Comparison of ENCODE assay signal across 1 cellular context in the genomic region with DNA sequence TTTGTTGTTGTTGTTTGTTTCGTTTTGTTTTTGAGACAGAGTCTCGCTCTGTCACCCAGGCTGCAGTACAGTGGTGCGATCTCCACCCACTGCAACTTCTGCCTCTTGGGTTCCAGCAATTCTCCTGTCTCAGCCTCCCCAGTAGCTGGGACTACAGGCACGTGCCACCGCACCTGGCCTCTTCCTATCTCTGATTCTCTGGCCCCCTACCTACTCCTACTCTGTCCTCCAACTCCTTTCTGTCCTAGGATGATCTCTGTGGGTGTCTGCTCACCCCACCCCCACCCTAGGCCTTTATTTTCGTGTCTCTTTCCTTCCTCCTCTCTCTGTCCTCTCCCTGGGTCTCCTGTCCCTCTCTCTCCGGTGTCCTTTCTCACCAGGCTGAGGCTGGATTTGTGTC.
TF ChIP-seq lines count a peak whose summit lies in the region.

No MANE protein-coding gene starts in this region.

TF ChIP-seq in H1, 55 proteins besides CTCF, POLR2A, EP300 and RAD21:
- TF ChIP-seq TEAD4 (IDR thresholded peaks at IDR 0.05; ENCODE audit: low read depth, low read length) (no peak), CREB1 (IDR thresholded peaks at IDR 0.05) (no peak), PHF8 (conservative IDR thresholded peaks at IDR 0.05; ENCODE audit: low read depth, low read length) (no peak), CTBP2 (IDR thresholded peaks at IDR 0.05; ENCODE audit: borderline replicate concordance, insufficient read depth, insufficient read length, low read length) (no peak), TAF1 (IDR thresholded peaks at IDR 0.05; ENCODE audit: low read depth, low read length) (no peak), KDM4A (IDR thresholded peaks at IDR 0.05; ENCODE audit: low read depth, low read length, severe bottlenecking) (no peak), RBBP5 (IDR thresholded peaks at IDR 0.05; ENCODE audit: borderline replicate concordance, low read depth, low read length) (no peak), YY1 (IDR thresholded peaks at IDR 0.05; ENCODE audit: low read depth, low read length) (no peak), FOSL1 (IDR thresholded peaks at IDR 0.05; ENCODE audit: insufficient read depth, low read depth, low read length) (no peak), RFX5 (IDR thresholded peaks at IDR 0.05; ENCODE audit: borderline replicate concordance, low read depth, low read length) (no peak), EZH2 (IDR thresholded peaks at IDR 0.05; ENCODE audit: low read depth, low read length, severe bottlenecking) (no peak), JUND (IDR thresholded peaks at IDR 0.05; ENCODE audit: low read length) (no peak), POLR2AphosphoS5 (IDR thresholded peaks at IDR 0.05; ENCODE audit: low read depth, low read length) (no peak), POU5F1 (IDR thresholded peaks at IDR 0.05; ENCODE audit: low read depth, low read length) (no peak)
- TF ChIP-seq, protein P1, sequence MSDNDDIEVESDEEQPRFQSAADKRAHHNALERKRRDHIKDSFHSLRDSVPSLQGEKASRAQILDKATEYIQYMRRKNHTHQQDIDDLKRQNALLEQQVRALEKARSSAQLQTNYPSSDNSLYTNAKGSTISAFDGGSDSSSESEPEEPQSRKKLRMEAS (IDR thresholded peaks at IDR 0.05): no peak
- TF ChIP-seq, protein P2, sequence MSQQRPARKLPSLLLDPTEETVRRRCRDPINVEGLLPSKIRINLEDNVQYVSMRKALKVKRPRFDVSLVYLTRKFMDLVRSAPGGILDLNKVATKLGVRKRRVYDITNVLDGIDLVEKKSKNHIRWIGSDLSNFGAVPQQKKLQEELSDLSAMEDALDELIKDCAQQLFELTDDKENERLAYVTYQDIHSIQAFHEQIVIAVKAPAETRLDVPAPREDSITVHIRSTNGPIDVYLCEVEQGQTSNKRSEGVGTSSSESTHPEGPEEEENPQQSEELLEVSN (IDR thresholded peaks at IDR 0.05): no peak
